1 cellular context compared by ENCODE assay signal in genomic region chr10:117175215-117175900, GRCh38.
TF ChIP-seq lines count a peak whose summit lies in the region.

No MANE protein-coding gene starts in this region.

TF ChIP-seq in GM12878, 131 proteins besides CTCF, POLR2A, EP300 and RAD21:
- TF ChIP-seq NFXL1 (IDR thresholded peaks at IDR 0.05; ENCODE audit: borderline replicate concordance), result no peak
- no peak for TF ChIP-seq E2F4 (IDR thresholded peaks at IDR 0.05; ENCODE audit: low read depth, low read length)
- TF ChIP-seq, protein P1, sequence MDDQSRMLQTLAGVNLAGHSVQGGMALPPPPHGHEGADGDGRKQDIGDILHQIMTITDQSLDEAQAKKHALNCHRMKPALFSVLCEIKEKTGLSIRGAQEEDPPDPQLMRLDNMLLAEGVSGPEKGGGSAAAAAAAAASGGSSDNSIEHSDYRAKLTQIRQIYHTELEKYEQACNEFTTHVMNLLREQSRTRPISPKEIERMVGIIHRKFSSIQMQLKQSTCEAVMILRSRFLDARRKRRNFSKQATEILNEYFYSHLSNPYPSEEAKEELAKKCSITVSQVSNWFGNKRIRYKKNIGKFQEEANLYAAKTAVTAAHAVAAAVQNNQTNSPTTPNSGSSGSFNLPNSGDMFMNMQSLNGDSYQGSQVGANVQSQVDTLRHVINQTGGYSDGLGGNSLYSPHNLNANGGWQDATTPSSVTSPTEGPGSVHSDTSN (IDR thresholded peaks at IDR 0.05; ENCODE audit: insufficient replicate concordance, low read depth, low read length), result no peak
- TF ChIP-seq KAT2A (conservative IDR thresholded peaks at IDR 0.05; ENCODE audit: control insufficient read depth, low read depth, low read length), result no peak
- peak in 1 of 2 experiments; percentile 60; a peak in 2 of 4 replicates for TF ChIP-seq BHLHE40 (IDR thresholded peaks at IDR 0.05; ENCODE audit: borderline replicate concordance in 1 of 2, low read depth in 2 of 2, low read length in 1 of 2)
- TF ChIP-seq, protein P2, sequence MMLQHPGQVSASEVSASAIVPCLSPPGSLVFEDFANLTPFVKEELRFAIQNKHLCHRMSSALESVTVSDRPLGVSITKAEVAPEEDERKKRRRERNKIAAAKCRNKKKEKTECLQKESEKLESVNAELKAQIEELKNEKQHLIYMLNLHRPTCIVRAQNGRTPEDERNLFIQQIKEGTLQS (IDR thresholded peaks at IDR 0.05; ENCODE audit: borderline replicate concordance, extremely low read depth, low read depth, low read length), result no peak
- TF ChIP-seq CBX5 (IDR thresholded peaks at IDR 0.05; ENCODE audit: low read depth), result no peak
- 0 out of 4 replicates have a peak, but pooled peaks of 1 of the 2 experiments have one; percentile 10 for TF ChIP-seq ETV6 (conservative IDR thresholded peaks at IDR 0.05 in 1 of 2, IDR thresholded peaks at IDR 0.05 in 1 of 2; ENCODE audit: borderline replicate concordance in 1 of 2, low read depth in 1 of 2)
- TF ChIP-seq IRF3 (IDR thresholded peaks at IDR 0.05), result no peak
- TF ChIP-seq, protein P3, sequence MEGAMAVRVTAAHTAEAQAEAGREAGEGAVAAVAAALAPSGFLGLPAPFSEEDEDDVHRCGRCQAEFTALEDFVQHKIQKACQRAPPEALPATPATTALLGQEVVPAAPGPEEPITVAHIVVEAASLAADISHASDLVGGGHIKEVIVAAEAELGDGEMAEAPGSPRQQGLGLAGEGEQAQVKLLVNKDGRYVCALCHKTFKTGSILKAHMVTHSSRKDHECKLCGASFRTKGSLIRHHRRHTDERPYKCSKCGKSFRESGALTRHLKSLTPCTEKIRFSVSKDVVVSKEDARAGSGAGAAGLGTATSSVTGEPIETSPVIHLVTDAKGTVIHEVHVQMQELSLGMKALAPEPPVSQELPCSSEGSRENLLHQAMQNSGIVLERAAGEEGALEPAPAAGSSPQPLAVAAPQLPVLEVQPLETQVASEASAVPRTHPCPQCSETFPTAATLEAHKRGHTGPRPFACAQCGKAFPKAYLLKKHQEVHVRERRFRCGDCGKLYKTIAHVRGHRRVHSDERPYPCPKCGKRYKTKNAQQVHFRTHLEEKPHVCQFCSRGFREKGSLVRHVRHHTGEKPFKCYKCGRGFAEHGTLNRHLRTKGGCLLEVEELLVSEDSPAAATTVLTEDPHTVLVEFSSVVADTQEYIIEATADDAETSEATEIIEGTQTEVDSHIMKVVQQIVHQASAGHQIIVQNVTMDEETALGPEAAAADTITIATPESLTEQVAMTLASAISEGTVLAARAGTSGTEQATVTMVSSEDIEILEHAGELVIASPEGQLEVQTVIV (IDR thresholded peaks at IDR 0.05; ENCODE audit: borderline replicate concordance, partially characterized antibody), result no peak
- TF ChIP-seq SP1 (IDR thresholded peaks at IDR 0.05; ENCODE audit: low read depth, low read length), result no peak
- TF ChIP-seq USF1 (IDR thresholded peaks at IDR 0.05; ENCODE audit: borderline replicate concordance, extremely low read length, insufficient read depth, low read depth, low read length), result peak; percentile 16
- TF ChIP-seq CBX3 (IDR thresholded peaks at IDR 0.05; ENCODE audit: borderline replicate concordance, low read depth), result no peak
- TF ChIP-seq SRF (IDR thresholded peaks at IDR 0.05; ENCODE audit: low read depth in 2 of 2, low read length in 2 of 2), result no peak
- TF ChIP-seq, protein P4, sequence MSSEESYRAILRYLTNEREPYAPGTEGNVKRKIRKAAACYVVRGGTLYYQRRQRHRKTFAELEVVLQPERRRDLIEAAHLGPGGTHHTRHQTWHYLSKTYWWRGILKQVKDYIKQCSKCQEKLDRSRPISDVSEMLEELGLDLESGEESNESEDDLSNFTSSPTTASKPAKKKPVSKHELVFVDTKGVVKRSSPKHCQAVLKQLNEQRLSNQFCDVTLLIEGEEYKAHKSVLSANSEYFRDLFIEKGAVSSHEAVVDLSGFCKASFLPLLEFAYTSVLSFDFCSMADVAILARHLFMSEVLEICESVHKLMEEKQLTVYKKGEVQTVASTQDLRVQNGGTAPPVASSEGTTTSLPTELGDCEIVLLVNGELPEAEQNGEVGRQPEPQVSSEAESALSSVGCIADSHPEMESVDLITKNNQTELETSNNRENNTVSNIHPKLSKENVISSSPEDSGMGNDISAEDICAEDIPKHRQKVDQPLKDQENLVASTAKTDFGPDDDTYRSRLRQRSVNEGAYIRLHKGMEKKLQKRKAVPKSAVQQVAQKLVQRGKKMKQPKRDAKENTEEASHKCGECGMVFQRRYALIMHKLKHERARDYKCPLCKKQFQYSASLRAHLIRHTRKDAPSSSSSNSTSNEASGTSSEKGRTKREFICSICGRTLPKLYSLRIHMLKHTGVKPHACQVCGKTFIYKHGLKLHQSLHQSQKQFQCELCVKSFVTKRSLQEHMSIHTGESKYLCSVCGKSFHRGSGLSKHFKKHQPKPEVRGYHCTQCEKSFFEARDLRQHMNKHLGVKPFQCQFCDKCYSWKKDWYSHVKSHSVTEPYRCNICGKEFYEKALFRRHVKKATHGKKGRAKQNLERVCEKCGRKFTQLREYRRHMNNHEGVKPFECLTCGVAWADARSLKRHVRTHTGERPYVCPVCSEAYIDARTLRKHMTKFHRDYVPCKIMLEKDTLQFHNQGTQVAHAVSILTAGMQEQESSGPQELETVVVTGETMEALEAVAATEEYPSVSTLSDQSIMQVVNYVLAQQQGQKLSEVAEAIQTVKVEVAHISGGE (CRISPR knock-in tag; IDR thresholded peaks at IDR 0.05), result no peak
- TF ChIP-seq MEF2B (IDR thresholded peaks at IDR 0.05; ENCODE audit: partially characterized antibody, poor library complexity, severe bottlenecking), result no peak
- TF ChIP-seq KLF5 (IDR thresholded peaks at IDR 0.05; ENCODE audit: partially characterized antibody), result no peak
- no peak for TF ChIP-seq NBN (IDR thresholded peaks at IDR 0.05)
- TF ChIP-seq FOXK2 (IDR thresholded peaks at IDR 0.05), result no peak
- no peak for TF ChIP-seq MEF2A (IDR thresholded peaks at IDR 0.05; ENCODE audit: insufficient read depth, low read depth, low read length)
- 0 out of 2 replicates have a peak, but pooled peaks have one; percentile 11 for TF ChIP-seq SIN3A (IDR thresholded peaks at IDR 0.05; ENCODE audit: low read depth, low read length)
- TF ChIP-seq PRDM15 (CRISPR knock-in tag; IDR thresholded peaks at IDR 0.05), result no peak
- no peak for TF ChIP-seq POLR2AphosphoS5 (IDR thresholded peaks at IDR 0.05; ENCODE audit: low read length)
- no peak for TF ChIP-seq NR2C2 (IDR thresholded peaks at IDR 0.05; ENCODE audit: borderline replicate concordance, control insufficient read depth, insufficient read length, low read depth)
- TF ChIP-seq, protein P5, sequence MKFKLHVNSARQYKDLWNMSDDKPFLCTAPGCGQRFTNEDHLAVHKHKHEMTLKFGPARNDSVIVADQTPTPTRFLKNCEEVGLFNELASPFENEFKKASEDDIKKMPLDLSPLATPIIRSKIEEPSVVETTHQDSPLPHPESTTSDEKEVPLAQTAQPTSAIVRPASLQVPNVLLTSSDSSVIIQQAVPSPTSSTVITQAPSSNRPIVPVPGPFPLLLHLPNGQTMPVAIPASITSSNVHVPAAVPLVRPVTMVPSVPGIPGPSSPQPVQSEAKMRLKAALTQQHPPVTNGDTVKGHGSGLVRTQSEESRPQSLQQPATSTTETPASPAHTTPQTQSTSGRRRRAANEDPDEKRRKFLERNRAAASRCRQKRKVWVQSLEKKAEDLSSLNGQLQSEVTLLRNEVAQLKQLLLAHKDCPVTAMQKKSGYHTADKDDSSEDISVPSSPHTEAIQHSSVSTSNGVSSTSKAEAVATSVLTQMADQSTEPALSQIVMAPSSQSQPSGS (IDR thresholded peaks at IDR 0.05; ENCODE audit: low read length), result no peak
